ENCODE assay signal across 8 cellular contexts in genomic region chr7:145036592-145037386, GRCh38.
A peak's percentile ranks its signal among the peaks of the same experiment; 100 is the strongest.
DNase-seq lines count a peak whose midpoint lies in the region; ATAC-seq, FAIRE-seq and TF ChIP-seq lines count a peak whose summit lies in the region.

No MANE protein-coding gene starts in this region.

- H3K4me3 ChIP-seq in CD4-positive, CD25-positive, alpha-beta regulatory T cell (ENCODE audit: low read depth, low read length): no peak overlapping the region
- H3K4me3 ChIP-seq in fibroblast of the aortic adventitia (ENCODE audit: low read depth, low read length) (no peak overlapping the region), pancreas (no peak overlapping the region)

- peak; percentile 69 for FAIRE-seq in pancreas (lab: Jason Lieb, UNC)

- no peaks in the 10 kb centered on the region for H3K27me3 Mint-ChIP-seq in CD4-positive, CD25-positive, alpha-beta regulatory T cell

- no peaks in the 10 kb centered on the region for H3K36me3 ChIP-seq in CD4-positive, CD25-positive, alpha-beta regulatory T cell (ENCODE audit: control insufficient read depth, insufficient read depth, low read length)
- H3K36me3 ChIP-seq in pancreas: no peaks in the 10 kb centered on the region

- 4% methylated on average over 4 of the region's 4 CpGs for WGBS in pancreas, 2 donors

- H3K36me3 Mint-ChIP-seq in CD4-positive, CD25-positive, alpha-beta regulatory T cell: no peaks in the 10 kb centered on the region

- H3K4me1 Mint-ChIP-seq in CD4-positive, CD25-positive, alpha-beta regulatory T cell: peaks cover 0 to 2% (median under 1%) of the 10 kb centered on the region in 4 donors

- peaks cover 0 to 2% of the 10 kb centered on the region in 2 experiments for H3K9me3 ChIP-seq in CD4-positive, CD25-positive, alpha-beta regulatory T cell (ENCODE audit: control insufficient read depth in 2 of 2, low read length in 2 of 2)
- H3K9me3 ChIP-seq in pancreas: no peaks in the 10 kb centered on the region

- DNase-seq in CD4-positive, CD25-positive, alpha-beta regulatory T cell: peak in 2 of 3 donors; percentile 28 to 59
- DNase-seq in NCI-H2081 (lab: John Stamatoyannopoulos, UW) (peak; percentile 65 to 75), fibroblast of the aortic adventitia (ENCODE audit: low read depth) (peak; percentile 26), pancreas (peak in 3 of 6 donors; percentile 6 to 20 (median 17)), GOT3 (lab: John Stamatoyannopoulos, UW) (no peak)
- DNase-seq in activated CD4-positive, alpha-beta T cell treated with anti-CD3 and anti-CD28 coated beads, Interleukin-2, amount 50 U/mL, for 4 hours: peak; percentile 9 to 27

- peaks cover 3% of the 10 kb centered on the region for H3K27me3 ChIP-seq in CD4-positive, CD25-positive, alpha-beta regulatory T cell (ENCODE audit: control insufficient read depth, insufficient read depth, low read length)
- no peaks in the 10 kb centered on the region for H3K27me3 ChIP-seq in pancreas

- peak; percentile 57 for TF ChIP-seq CTCF in fibroblast of the aortic adventitia (IDR thresholded peaks at IDR 0.05; ENCODE audit: insufficient read depth, low read length)
- peak; percentile 51 to 74 (median 62) for TF ChIP-seq CTCF in pancreas (IDR thresholded peaks at IDR 0.05)

- H3K9me3 Mint-ChIP-seq in CD4-positive, CD25-positive, alpha-beta regulatory T cell: peaks cover 0 to 8% (median 2%) of the 10 kb centered on the region in 7 donors

- ATAC-seq in CD4-positive, CD25-positive, alpha-beta regulatory T cell (ENCODE audit: low read depth in 2 of 2): peak in 1 of 2 donors; percentile 67
- ATAC-seq in GM18519 (IDR thresholded peaks at IDR 0.05; ENCODE audit: low FRiP score, unreplicated experiment) (peak; percentile 80), HG02943 (IDR thresholded peaks at IDR 0.05; ENCODE audit: low read depth, unreplicated experiment) (peak; percentile 78), pancreas (peak in 3 of 4 donors; percentile 67 to 81 (median 78))

- intact Hi-C loops in pancreas (cut with DNase I): no loop called here

- H3K27ac ChIP-seq in CD4-positive, CD25-positive, alpha-beta regulatory T cell (ENCODE audit: insufficient read depth, low read length, poor library complexity, severe bottlenecking): no peak overlapping the region
- no peak overlapping the region for H3K27ac ChIP-seq in pancreas

- H3K4me3 Mint-ChIP-seq in CD4-positive, CD25-positive, alpha-beta regulatory T cell: peak overlapping the region in 1 of 4 donors; percentile 28

- H3K4me1 ChIP-seq in CD4-positive, CD25-positive, alpha-beta regulatory T cell (ENCODE audit: control insufficient read depth, insufficient read depth, low read length, poor library complexity, severe bottlenecking): no peaks in the 10 kb centered on the region
- no peaks in the 10 kb centered on the region for H3K4me1 ChIP-seq in pancreas

- no peak overlapping the region for H3K27ac Mint-ChIP-seq in CD4-positive, CD25-positive, alpha-beta regulatory T cell
